In the genomic region with DNA sequence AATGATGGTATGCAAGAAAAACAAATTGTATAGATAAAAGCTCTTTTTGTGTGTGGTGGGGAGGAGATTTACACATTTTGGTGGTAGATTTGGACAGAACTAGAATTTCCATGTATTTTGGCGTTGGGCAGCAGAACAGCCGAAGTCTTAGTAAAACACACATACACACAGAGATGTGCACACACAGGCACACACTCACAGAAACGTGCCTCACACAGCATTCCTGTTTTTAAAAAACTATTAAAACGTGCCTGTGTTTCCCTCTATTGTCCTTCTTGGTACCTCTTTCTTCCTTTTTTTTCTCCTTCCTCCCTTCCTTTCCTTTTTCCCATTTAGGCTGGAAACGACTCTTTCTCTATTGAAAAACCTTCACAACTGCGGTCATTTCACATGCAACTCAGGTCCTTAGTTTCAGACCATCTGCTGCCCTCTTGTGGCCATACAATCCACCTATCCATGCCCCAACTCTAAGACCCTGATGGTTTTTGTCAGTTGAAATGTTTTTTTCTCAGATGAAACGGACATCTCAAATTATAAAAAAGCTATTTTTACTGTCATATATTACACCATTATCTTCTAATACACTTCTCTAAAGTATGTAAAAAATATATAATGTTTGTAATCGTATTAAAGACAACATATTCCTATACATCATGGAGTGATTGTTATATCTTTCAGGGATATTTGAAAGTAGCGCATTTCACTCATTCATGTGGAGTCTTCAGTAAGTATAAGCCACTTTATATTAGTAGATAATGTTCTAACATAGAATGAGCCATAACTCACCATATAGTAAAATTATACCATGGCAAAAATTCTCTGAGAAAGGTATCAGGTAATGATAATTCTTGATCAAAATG, we compare ENCODE assay signal across 8 cellular contexts.
DNase-seq lines count a peak whose midpoint lies in the region; ATAC-seq, FAIRE-seq and TF ChIP-seq lines count a peak whose summit lies in the region.

No MANE protein-coding gene starts in this region.

- no peaks in the 10 kb centered on the region for H3K9me3 ChIP-seq in prostate gland

- no peaks in the 10 kb centered on the region for H3K27me3 Mint-ChIP-seq in activated T-helper 17 cell treated with anti-CD3 and anti-CD28 coated beads, Interleukin-2, amount 50 U/mL, for 72 hours

- peak; percentile 68 for ATAC-seq in GM18868 (IDR thresholded peaks at IDR 0.05; ENCODE audit: unreplicated experiment)
- ATAC-seq in activated T-helper 17 cell treated with anti-CD3 and anti-CD28 coated beads, Interleukin-2, amount 50 U/mL, for 72 hours (replicated peaks), result no peak
- ATAC-seq in GM18907 (IDR thresholded peaks at IDR 0.05; ENCODE audit: unreplicated experiment), result no peak

- peaks cover 32% of the 10 kb centered on the region for H3K9me3 Mint-ChIP-seq in activated T-helper 17 cell treated with anti-CD3 and anti-CD28 coated beads, Interleukin-2, amount 50 U/mL, for 72 hours

- no peaks in the 10 kb centered on the region for H3K4me1 Mint-ChIP-seq in activated T-helper 17 cell treated with anti-CD3 and anti-CD28 coated beads, Interleukin-2, amount 50 U/mL, for 72 hours

- H3K4me3 ChIP-seq in prostate gland, result no peak overlapping the region

- intact Hi-C loops in prostate gland (cut with DNase I), result no loop called here

- H3K36me3 ChIP-seq in prostate gland, result no peaks in the 10 kb centered on the region

- no peaks in the 10 kb centered on the region for H3K4me1 ChIP-seq in prostate gland (replicated peaks)

- H3K36me3 Mint-ChIP-seq in activated T-helper 17 cell treated with anti-CD3 and anti-CD28 coated beads, Interleukin-2, amount 50 U/mL, for 72 hours (ENCODE audit: low read depth), result no peaks in the 10 kb centered on the region

- DNase-seq in Ammon's horn (ENCODE audit: low spot score) (peak; percentile 90), NCI-H1694 (lab: John Stamatoyannopoulos, UW) (peak; percentile 87), glomerular visceral epithelial cell (ENCODE audit: extremely low spot score) (peak; percentile 17), prostate gland (ENCODE audit: low spot score) (peak; percentile 56)

- peak; percentile 31 to 57 (median 48) for TF ChIP-seq CTCF in prostate gland (IDR thresholded peaks at IDR 0.05)

- no peak for TF ChIP-seq POLR2A in prostate gland (IDR thresholded peaks at IDR 0.05)

- WGBS in prostate gland, result 44% methylated on average over 9 of the region's 9 CpGs

- H3K27ac Mint-ChIP-seq in activated T-helper 17 cell treated with anti-CD3 and anti-CD28 coated beads, Interleukin-2, amount 50 U/mL, for 72 hours, result no peak overlapping the region

- H3K27ac ChIP-seq in prostate gland, result no peak overlapping the region

- FAIRE-seq in TTC549 (lab: Jason Lieb, UNC), result peak; percentile 7

- H3K27me3 ChIP-seq in prostate gland (replicated peaks; ENCODE audit: insufficient read depth), result no peaks in the 10 kb centered on the region

- no peak overlapping the region for H3K4me3 Mint-ChIP-seq in activated T-helper 17 cell treated with anti-CD3 and anti-CD28 coated beads, Interleukin-2, amount 50 U/mL, for 72 hours

Comparison
In these comparisons a context has a peak if more than half of its experiments do, and no peak if none do; other contexts are left out.
1. DNase-seq: peak in every context shown above with its lines; median percentile 90 in Ammon's horn; 87 in NCI-H1694; 56 in prostate gland; 17 in glomerular visceral epithelial cell.